ENCODE assay signal across 1 cellular context in genomic region chr1:188668083-188668482, GRCh38.
TF ChIP-seq lines count a peak whose summit lies in the region.

No MANE protein-coding gene starts in this region.

TF ChIP-seq in GM23338, 12 proteins besides CTCF, POLR2A, EP300 and RAD21 (continued from another document):
- TF ChIP-seq ZNF462 (CRISPR knock-in tag; IDR thresholded peaks at IDR 0.05): no peak
- no peak for TF ChIP-seq CREB1 (CRISPR knock-in tag; IDR thresholded peaks at IDR 0.05; ENCODE audit: low read depth)
- TF ChIP-seq STAT1 (IDR thresholded peaks at IDR 0.05; ENCODE audit: unreplicated experiment): no peak
- TF ChIP-seq POLR2AphosphoS5 (IDR thresholded peaks at IDR 0.05; ENCODE audit: low read depth): no peak
- no peak for TF ChIP-seq ZNF331 (CRISPR knock-in tag; IDR thresholded peaks at IDR 0.05; ENCODE audit: low read depth)
